Comparison of ENCODE assay signal across 8 cellular contexts in the genomic region with DNA sequence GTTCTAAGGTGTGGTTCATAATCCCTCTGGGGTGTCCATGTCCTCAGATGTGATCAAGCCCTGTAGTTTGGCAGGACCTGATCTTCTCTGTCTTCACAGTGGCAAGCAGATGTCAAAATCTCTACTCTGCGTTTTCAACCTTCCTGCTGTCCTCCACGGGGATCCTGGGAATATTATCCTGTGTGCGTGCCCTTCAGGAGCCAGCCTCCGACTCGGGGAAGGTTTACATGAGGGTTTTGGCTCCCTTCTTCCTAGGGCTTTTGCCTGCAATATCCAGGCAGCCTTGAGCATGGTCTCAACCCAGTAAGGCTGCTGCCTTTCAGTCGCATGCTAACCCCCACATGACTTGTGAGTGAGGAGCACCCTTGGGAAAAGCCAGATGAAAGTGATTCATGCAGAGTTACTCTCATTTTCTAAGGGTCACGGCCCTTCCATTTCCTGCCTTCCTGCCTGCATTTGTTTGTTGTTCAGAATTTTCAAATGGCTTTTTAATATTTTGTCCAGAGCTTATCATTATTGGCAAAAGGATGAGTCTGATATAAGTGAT.
DNase-seq lines count a peak whose midpoint lies in the region; ATAC-seq, FAIRE-seq and TF ChIP-seq lines count a peak whose summit lies in the region.

No MANE protein-coding gene starts in this region.

- H2AFZ ChIP-seq in hepatocyte: no peak overlapping the region

- H3K9ac ChIP-seq in BLaER1: no peak overlapping the region

- H3K4me1 ChIP-seq in BLaER1: peaks cover 38% of the 10 kb centered on the region
- H3K4me1 ChIP-seq in hepatocyte (ENCODE audit: insufficient read depth): peaks cover 31% of the 10 kb centered on the region
- H3K4me1 ChIP-seq in testis: no peaks in the 10 kb centered on the region
- peaks cover 0 to 11% of the 10 kb centered on the region in 2 donors for H3K4me1 ChIP-seq in small intestine (ENCODE audit: control insufficient read depth in 2 of 2, insufficient read depth in 1 of 2, low read depth in 1 of 2, low read length in 1 of 2)

- H3K4me2 ChIP-seq in BLaER1 (peak overlapping the region; percentile 81), hepatocyte (no peak overlapping the region)

- H4K20me1 ChIP-seq in BLaER1: peaks cover 84% of the 10 kb centered on the region
- H4K20me1 ChIP-seq in hepatocyte (ENCODE audit: insufficient read depth, poor library complexity, severe bottlenecking): no peaks in the 10 kb centered on the region

- 66% methylated on average over 7 of the region's 7 CpGs for WGBS in hepatocyte (ENCODE audit: low lambda C conversion rate, missing lambda C conversion rate)
- 56 to 61% methylated on average over 7 of the region's 7 CpGs for WGBS in testis, 2 donors
- 65 to 81% (median 74%) methylated on average over 7 of the region's 7 CpGs for WGBS in small intestine, 3 donors

- H3K27me3 ChIP-seq in BLaER1 (no peaks in the 10 kb centered on the region), hepatocyte (no peaks in the 10 kb centered on the region), testis (no peaks in the 10 kb centered on the region), small intestine (ENCODE audit: control insufficient read depth in 2 of 2, insufficient read depth in 2 of 2, low read length in 2 of 2) (no peaks in the 10 kb centered on the region)

- 0 out of 2 replicates have a peak, but pooled peaks cover 15% of the 10 kb centered on the region for H3K9me3 ChIP-seq in BLaER1
- H3K9me3 ChIP-seq in hepatocyte (ENCODE audit: low read depth): no peaks in the 10 kb centered on the region
- H3K9me3 ChIP-seq in testis: no peaks in the 10 kb centered on the region
- H3K9me3 ChIP-seq in small intestine (ENCODE audit: control insufficient read depth, low read depth): no peaks in the 10 kb centered on the region

- H3K36me3 ChIP-seq in BLaER1: peaks cover 21% of the 10 kb centered on the region
- H3K36me3 ChIP-seq in hepatocyte (replicated peaks; ENCODE audit: insufficient read depth, low read depth): no peaks in the 10 kb centered on the region
- no peaks in the 10 kb centered on the region for H3K36me3 ChIP-seq in testis (ENCODE audit: low read depth, missing control alignments)
- H3K36me3 ChIP-seq in small intestine (ENCODE audit: control insufficient read depth in 2 of 2, insufficient read depth in 2 of 2, low read length in 2 of 2): no peaks in the 10 kb centered on the region

- no peak for DNase-seq in activated T-helper 2 cell treated with anti-CD3 and anti-CD28 coated beads, Interferon-gamma antibody, Interleukin-2, Interleukin-4, amounts not matched to agents 10 μg/mL and 5 μg/mL and 100 μg/mL, durations not matched to agents 14 hours and 24 hours and 36 hours (ENCODE audit: low spot score)
- peak; percentile 33 for DNase-seq in hepatocyte (ENCODE audit: low spot score)
- peak; percentile 33 for DNase-seq in testis
- DNase-seq in ecto neural progenitor cell (ENCODE audit: low spot score): no peak
- DNase-seq in small intestine: no peak

- H3K79me2 ChIP-seq in hepatocyte: peaks cover 8% of the 10 kb centered on the region

- H3K27ac ChIP-seq in BLaER1 (no peak overlapping the region), hepatocyte (peak overlapping the region; percentile 87), testis (no peak overlapping the region), small intestine (ENCODE audit: low read depth in 1 of 2, low read length in 1 of 2) (peak overlapping the region in 1 of 2 donors; percentile 73)

- no peak for TF ChIP-seq CTCF in hepatocyte (IDR thresholded peaks at IDR 0.05; ENCODE audit: poor library complexity)
- TF ChIP-seq CTCF in testis (IDR thresholded peaks at IDR 0.05): no peak

- H3K9me2 ChIP-seq in hepatocyte (replicated peaks; ENCODE audit: insufficient read depth): no peaks in the 10 kb centered on the region

- FAIRE-seq in small intestine (lab: Jason Lieb, UNC): no peak

- H3K4me3 ChIP-seq in BLaER1 (no peak overlapping the region), hepatocyte (no peak overlapping the region), testis (no peak overlapping the region), small intestine (ENCODE audit: low read depth in 1 of 2, low read length in 2 of 2) (no peak overlapping the region)

- ATAC-seq in HG02610 (IDR thresholded peaks at IDR 0.05; ENCODE audit: unreplicated experiment) (peak; percentile 54), HG03442 (IDR thresholded peaks at IDR 0.05; ENCODE audit: unreplicated experiment) (no peak)

- H3K36me3 Mint-ChIP-seq in activated T-helper 2 cell treated with anti-CD3 and anti-CD28 coated beads, Interferon-gamma antibody, Interleukin-2, Interleukin-4, amounts not matched to agents 10 μg/mL and 5 μg/mL and 100 μg/mL, durations not matched to agents 14 hours and 24 hours and 36 hours (ENCODE audit: low read depth): peaks cover 61% of the 10 kb centered on the region

- H3K9me3 Mint-ChIP-seq in activated T-helper 2 cell treated with anti-CD3 and anti-CD28 coated beads, Interferon-gamma antibody, Interleukin-2, Interleukin-4, amounts not matched to agents 10 μg/mL and 5 μg/mL and 100 μg/mL, durations not matched to agents 14 hours and 24 hours and 36 hours: peaks cover 15% of the 10 kb centered on the region

- peaks cover 77% of the 10 kb centered on the region for H3K4me1 Mint-ChIP-seq in activated T-helper 2 cell treated with anti-CD3 and anti-CD28 coated beads, Interferon-gamma antibody, Interleukin-2, Interleukin-4, amounts not matched to agents 10 μg/mL and 5 μg/mL and 100 μg/mL, durations not matched to agents 14 hours and 24 hours and 36 hours (ENCODE audit: low read depth)

- no peaks in the 10 kb centered on the region for H3K27me3 Mint-ChIP-seq in activated T-helper 2 cell treated with anti-CD3 and anti-CD28 coated beads, Interferon-gamma antibody, Interleukin-2, Interleukin-4, amounts not matched to agents 10 μg/mL and 5 μg/mL and 100 μg/mL, durations not matched to agents 14 hours and 24 hours and 36 hours (ENCODE audit: low read depth)

- peak overlapping the region; percentile 73 for H3K4me3 Mint-ChIP-seq in activated T-helper 2 cell treated with anti-CD3 and anti-CD28 coated beads, Interferon-gamma antibody, Interleukin-2, Interleukin-4, amounts not matched to agents 10 μg/mL and 5 μg/mL and 100 μg/mL, durations not matched to agents 14 hours and 24 hours and 36 hours (ENCODE audit: low read depth)

- intact Hi-C loops in activated T-helper 2 cell treated with anti-CD3 and anti-CD28 coated beads, Interferon-gamma antibody, Interleukin-2, Interleukin-4, amounts not matched to agents 10 μg/mL and 5 μg/mL and 100 μg/mL, durations not matched to agents 14 hours and 24 hours and 36 hours (cut with micrococcal nuclease): loop anchor here (1.0 to 5.0 kb wide), 2 partner anchors 9 to 142 kb away; no protein-coding TSS in a partner anchor
- intact Hi-C loops in testis (cut with DNase I; ENCODE audit: low total_unique reads): no loop called here

- H3K27ac Mint-ChIP-seq in activated T-helper 2 cell treated with anti-CD3 and anti-CD28 coated beads, Interferon-gamma antibody, Interleukin-2, Interleukin-4, amounts not matched to agents 10 μg/mL and 5 μg/mL and 100 μg/mL, durations not matched to agents 14 hours and 24 hours and 36 hours: peak overlapping the region; percentile 92

- TF ChIP-seq POLR2A in testis (IDR thresholded peaks at IDR 0.05): no peak

Comparison
In these comparisons a context has a peak if more than half of its experiments do, and no peak if none do; other contexts are left out.
1. DNase-seq: peak in hepatocyte (single experiment) and testis (single experiment); none in activated T-helper 2 cell treated with anti-CD3 and anti-CD28 coated beads, Interferon-gamma antibody, Interleukin-2, Interleukin-4, amounts not matched to agents 10 μg/mL and 5 μg/mL and 100 μg/mL, durations not matched to agents 14 hours and 24 hours and 36 hours (single experiment), ecto neural progenitor cell (single experiment) and small intestine (single experiment).